8 cellular contexts compared by ENCODE assay signal in the genomic region with DNA sequence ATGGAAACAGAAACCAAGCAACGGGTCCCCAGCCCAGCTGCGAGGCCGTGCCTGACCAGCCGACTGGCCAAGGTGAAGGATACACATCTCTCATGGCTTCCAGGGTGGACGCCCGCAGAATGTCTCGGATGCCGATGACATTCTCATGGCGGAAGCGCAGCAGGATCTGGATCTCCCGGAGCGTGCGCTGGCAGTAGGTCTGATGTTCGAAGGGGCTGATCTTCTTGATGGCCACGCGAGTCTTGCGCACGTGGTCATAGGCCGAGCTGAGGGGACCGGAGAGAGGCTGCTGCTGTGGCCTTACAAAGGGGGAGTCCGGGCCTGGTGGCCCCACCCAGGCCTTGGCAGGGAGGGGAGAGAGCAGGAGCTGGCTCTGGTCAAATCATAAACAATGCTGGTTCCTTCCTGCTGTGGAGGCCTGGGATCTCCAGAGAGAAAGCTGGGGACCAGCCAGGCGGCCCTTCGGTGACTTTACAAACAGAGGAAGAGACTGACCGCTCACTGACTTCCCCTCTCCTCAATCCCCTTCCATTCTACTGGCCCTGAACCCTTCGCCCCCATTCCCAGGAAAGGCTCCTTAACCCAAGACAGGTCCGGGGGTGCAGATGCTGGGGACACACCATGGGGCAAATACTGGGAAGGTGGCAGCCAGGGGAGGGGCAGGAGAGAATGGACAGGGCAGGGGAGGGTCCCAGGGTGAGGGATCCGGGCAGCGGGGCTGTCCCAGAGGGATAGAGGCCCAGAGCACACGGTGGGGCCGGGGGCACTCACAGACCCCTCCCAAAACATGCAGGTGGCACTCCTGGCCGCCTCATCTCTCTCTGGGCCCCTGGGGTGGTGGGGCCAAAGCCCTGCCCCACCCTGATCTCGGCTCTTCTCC. TPM values are rescaled to one million over a fixed set of nuclear protein-coding genes. Genes with fewer than 3 reads are reported as not detected.
DNase-seq lines count a peak whose midpoint lies in the region; ATAC-seq and TF ChIP-seq lines count a peak whose summit lies in the region.

No MANE protein-coding gene starts in this region.

- H3K27ac ChIP-seq in SJCRH30 = peak overlapping the region; percentile 37; the same call in 1 of the 2 replicates
- no peak overlapping the region for H3K27ac ChIP-seq in foreskin keratinocyte

- H3K4me3 ChIP-seq in SJCRH30 = peak overlapping the region; percentile 83

- H3K27ac Mint-ChIP-seq in neural crest cell (ENCODE audit: unreplicated experiment) = peak overlapping the region; percentile 98

- H3K36me3 ChIP-seq in SJCRH30 = no peaks in the 10 kb centered on the region

- no peak for TF ChIP-seq CTCF in neural crest cell (conservative IDR thresholded peaks at IDR 0.05)
- no peak for TF ChIP-seq CTCF in foreskin keratinocyte (conservative IDR thresholded peaks at IDR 0.05)

- H3K4me1 ChIP-seq in SJCRH30 (no peaks in the 10 kb centered on the region), foreskin keratinocyte (no peaks in the 10 kb centered on the region)

- no peaks in the 10 kb centered on the region for H3K27me3 Mint-ChIP-seq in neural crest cell (ENCODE audit: low read depth)

- ATAC-seq in GM19324 (IDR thresholded peaks at IDR 0.05; ENCODE audit: low FRiP score, unreplicated experiment) (no peak), HG03342 (IDR thresholded peaks at IDR 0.05; ENCODE audit: unreplicated experiment) (no peak), foreskin keratinocyte (no peak)

- H3K9me3 ChIP-seq in SJCRH30 (replicated peaks) = no peaks in the 10 kb centered on the region

- H3K36me3 Mint-ChIP-seq in neural crest cell (ENCODE audit: low read depth) = no peaks in the 10 kb centered on the region

- peaks cover 15% of the 10 kb centered on the region for H3K4me1 Mint-ChIP-seq in neural crest cell

- peak overlapping the region; percentile 90 for H3K4me3 Mint-ChIP-seq in neural crest cell

- H3K27me3 ChIP-seq in SJCRH30 (no peaks in the 10 kb centered on the region), foreskin keratinocyte (no peaks in the 10 kb centered on the region)

- DNase-seq in C1 segment of cervical spinal cord (lab: John Stamatoyannopoulos, UW) (peak in 9 of 14 donors; percentile 7 to 54 (median 21)), SJCRH30 (no peak), fibroblast of gingiva (ENCODE audit: low read depth) (peak; percentile 62), neural crest cell (ENCODE audit: low read depth, low spot score) (no peak), COLO829 (ENCODE audit: low spot score) (no peak), foreskin keratinocyte (no peak)

- H3K9me3 Mint-ChIP-seq in neural crest cell = no peaks in the 10 kb centered on the region

RNA-seq across cellular contexts. Expression of a gene that starts 1.0 kb away (rescaled TPM):
- 25.8 and 31.6 TPM in 2 replicates for total RNA-seq in SJCRH30 (2014; rRNA removed; shearing (Covaris generic))
- total RNA-seq in neural crest cell = 60.5 and 62.6 TPM in 2 replicates
- total RNA-seq in foreskin keratinocyte = 24.3 and 25.7 TPM in 2 replicates
- 46.7 and 53.2 TPM in 2 replicates for polyA plus RNA-seq in foreskin keratinocyte

RNA-seq across cellular contexts. Expression of a gene that starts 8.6 kb away (rescaled TPM):
- 1.0 and 1.1 TPM in 2 replicates for total RNA-seq in SJCRH30 (2014; rRNA removed; shearing (Covaris generic))
- 6.7 and 7.7 TPM in 2 replicates for total RNA-seq in neural crest cell
- 0.60 and 0.78 TPM in 2 replicates for total RNA-seq in foreskin keratinocyte
- polyA plus RNA-seq in foreskin keratinocyte = 0.79 and 0.92 TPM in 2 replicates

RNA-seq across cellular contexts. Expression of a gene that starts 26.0 kb away (rescaled TPM):
- 10.3 and 13.0 TPM in 2 replicates for total RNA-seq in SJCRH30 (2014; rRNA removed; shearing (Covaris generic))
- total RNA-seq in neural crest cell = 9.6 and 12.4 TPM in 2 replicates
- total RNA-seq in foreskin keratinocyte = 22.1 and 25.4 TPM in 2 replicates
- 29.6 and 43.1 TPM in 2 replicates for polyA plus RNA-seq in foreskin keratinocyte

RNA-seq across cellular contexts. Expression of a gene that starts 30.3 kb away (rescaled TPM):
- 0.18 and 0.73 TPM in 2 replicates for total RNA-seq in SJCRH30 (2014; rRNA removed; shearing (Covaris generic))
- total RNA-seq in neural crest cell = 0.79 and 1.2 TPM in 2 replicates
- total RNA-seq in foreskin keratinocyte = 1.3 and 1.7 TPM in 2 replicates
- 2.0 and 2.9 TPM in 2 replicates for polyA plus RNA-seq in foreskin keratinocyte

RNA-seq across cellular contexts. Expression of a gene that starts 46.2 kb away (rescaled TPM):
- total RNA-seq in SJCRH30 (2014; rRNA removed; shearing (Covaris generic)) = 96.7 and 99.4 TPM in 2 replicates
- 141 and 144 TPM in 2 replicates for total RNA-seq in neural crest cell
- 133 and 147 TPM in 2 replicates for total RNA-seq in foreskin keratinocyte
- 166 and 169 TPM in 2 replicates for polyA plus RNA-seq in foreskin keratinocyte

Comparison
In these comparisons a context has a peak if more than half of its experiments do, and no peak if none do; other contexts are left out.
1. DNase-seq: peak in C1 segment of cervical spinal cord (9 of 14) and fibroblast of gingiva (single experiment); none in SJCRH30 (0 of 2), neural crest cell (single experiment), COLO829 (single experiment) and foreskin keratinocyte (0 of 2).